8 cellular contexts compared by ENCODE assay signal in genomic region chr13:36346222-36347083, GRCh38. TPM values are rescaled to one million over a fixed set of nuclear protein-coding genes. Genes with fewer than 3 reads are reported as not detected.
DNase-seq lines count a peak whose midpoint lies in the region; ATAC-seq and TF ChIP-seq lines count a peak whose summit lies in the region.

TSS of gene SPART (minus strand) at chr13:36346394. CDS start at chr13:36335830, 10,564 bp downstream.

- peak within 1 kb of the TSS; percentile 99 for H3K27ac ChIP-seq in osteoblast (ENCODE audit: low read depth, low read length)
- peak within 1 kb of the TSS; percentile 99 to 100 for H3K27ac ChIP-seq in testis

- no peaks in the 10 kb centered on the region; the same call in 1 of the 2 replicates for H3K27me3 ChIP-seq in GM06990 (replicated peaks; ENCODE audit: control insufficient read depth, insufficient read depth, low read length)
- no peaks in the 10 kb centered on the region for H3K27me3 ChIP-seq in osteoblast (ENCODE audit: insufficient read depth, low read length)
- no peaks in the 10 kb centered on the region for H3K27me3 ChIP-seq in testis

- peak within 1 kb of the TSS; percentile 96 for H3K4me2 ChIP-seq in osteoblast (ENCODE audit: insufficient read depth, low read length)

- DNase-seq in GM06990 (ENCODE audit: extremely low read depth, insufficient read length): peak; percentile 47
- DNase-seq in NCI-H1092 (lab: John Stamatoyannopoulos, UW): peak; percentile 84
- peak; percentile 67 to 89 for DNase-seq in SW 1271 (lab: John Stamatoyannopoulos, UW)
- peak; percentile 82 for DNase-seq in activated naive CD8-positive, alpha-beta T cell treated with anti-CD3 and anti-CD28 coated beads, Interleukin-2, amount 50 U/mL, for 16 hours (ENCODE audit: low read depth, low spot score)
- peak; percentile 91 to 99 (median 96) for DNase-seq in head of caudate nucleus
- DNase-seq in osteoblast (ENCODE audit: insufficient read length, low spot score, missing footprints): peak; percentile 94
- DNase-seq in testis: peak; percentile 97

- TF ChIP-seq CTCF in GM06990 (IDR thresholded peaks at IDR 0.05; ENCODE audit: insufficient read depth, low read length, poor library complexity, severe bottlenecking): peak; percentile 92
- peak; percentile 99 for TF ChIP-seq CTCF in osteoblast (IDR thresholded peaks at IDR 0.05; ENCODE audit: extremely low read depth, low read depth, low read length)
- peak; percentile 93 to 98 (median 96) for TF ChIP-seq CTCF in testis (IDR thresholded peaks at IDR 0.05)

- no peaks in the 10 kb centered on the region for H3K36me3 ChIP-seq in GM06990 (ENCODE audit: control insufficient read depth, insufficient read depth, low read length)
- no peaks in the 10 kb centered on the region for H3K36me3 ChIP-seq in osteoblast (ENCODE audit: insufficient read depth, low read length)
- no peaks in the 10 kb centered on the region for H3K36me3 ChIP-seq in testis (ENCODE audit: low read depth, missing control alignments)

- peak within 1 kb of the TSS; percentile 90 for H2AFZ ChIP-seq in osteoblast (ENCODE audit: low read length)

- WGBS in testis, 2 donors: 0 to 1% methylated on average over 22 to 77 of the region's 86 CpGs

- H3K4me1 ChIP-seq in osteoblast (ENCODE audit: insufficient read depth, low read length) (peaks cover 19% of the 10 kb centered on the region), testis (peaks cover 18% of the 10 kb centered on the region)

- TF ChIP-seq POLR2A in testis (IDR thresholded peaks at IDR 0.05): peak; percentile 73

- no peaks in the 10 kb centered on the region for H3K9me3 ChIP-seq in osteoblast (ENCODE audit: low read depth, low read length)
- no peaks in the 10 kb centered on the region for H3K9me3 ChIP-seq in testis

- no peak within 1 kb of the TSS; the same call in 1 of the 2 replicates for H3K4me3 ChIP-seq in GM06990 (replicated peaks; ENCODE audit: low read depth, low read length)
- peak within 1 kb of the TSS; percentile 77 for H3K4me3 ChIP-seq in osteoblast (ENCODE audit: insufficient read depth, low read length)
- H3K4me3 ChIP-seq in testis: peak within 1 kb of the TSS; percentile 90 to 95

- peaks cover 6% of the 10 kb centered on the region for H4K20me1 ChIP-seq in osteoblast (ENCODE audit: insufficient read depth, low read length)

- peaks cover 38% of the 10 kb centered on the region for H3K79me2 ChIP-seq in osteoblast (ENCODE audit: insufficient read depth, low read length)

- intact Hi-C loops in head of caudate nucleus (cut with DNase I) (loop anchor here (2.0 kb wide), 1 partner anchor 48 kb away; no protein-coding TSS in a partner anchor), testis (cut with DNase I; ENCODE audit: low total_unique reads) (no loop called here)

- ATAC-seq in HG02588 (IDR thresholded peaks at IDR 0.05; ENCODE audit: unreplicated experiment): peak; percentile 92

RNA-seq across cellular contexts. Expression of gene SPART, which starts in this region (rescaled TPM):
- total RNA-seq in osteoblast (102 and 112 TPM in 2 replicates), testis (10 to 100 TPM; 43.3 to 48.9 TPM)
- polyA plus RNA-seq in testis (ENCODE audit: insufficient read depth, low read depth, low replicate concordance): 66.2 TPM

Comparison
In these comparisons a context has a peak if more than half of its experiments do, and no peak if none do; other contexts are left out.
1. DNase-seq: peak in every context shown above with its lines; median percentile 97 in testis; 96 in head of caudate nucleus; 94 in osteoblast; 84 in NCI-H1092; 82 in activated naive CD8-positive, alpha-beta T cell treated with anti-CD3 and anti-CD28 coated beads, Interleukin-2, amount 50 U/mL, for 16 hours; 78 in SW 1271; 47 in GM06990.